In the genomic region with DNA sequence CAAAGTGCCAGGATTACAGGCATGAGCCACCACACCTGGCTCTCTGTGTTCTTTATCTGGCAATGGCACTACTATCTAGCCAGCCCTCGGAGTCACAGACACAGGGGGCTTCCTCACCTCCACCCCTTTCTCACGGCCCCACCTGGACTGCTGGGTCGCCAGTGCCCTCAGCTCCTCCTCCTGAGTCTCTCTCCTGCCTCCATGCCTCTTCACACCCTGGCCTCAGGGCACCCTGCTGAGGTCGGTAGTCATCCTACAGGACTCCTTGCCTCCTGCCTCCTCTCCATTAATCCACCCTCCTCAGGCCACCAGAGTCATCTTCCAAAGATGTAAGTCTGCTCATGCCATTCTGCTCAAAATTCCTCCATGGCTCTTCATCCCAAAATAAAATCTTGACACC, we compare ENCODE assay signal across 26 cellular contexts.
"Had no signal": no experiment of that assay in that cellular context is flagged by ENCODE, and none has a peak within 500 bp of the region (broad histone marks: within the 10 kb centered on the region; RNA-seq: fewer than 3 reads in every experiment).

No MANE protein-coding gene starts in this region.

- H3K4me1 ChIP-seq: left ventricle myocardium inferior, tibial nerve had no signal

- H3K4me3 ChIP-seq: esophagus squamous epithelium, heart right ventricle, left ventricle myocardium inferior, tibial nerve had no signal

- H3K27ac ChIP-seq: epithelial cell of prostate, esophagus squamous epithelium, heart right ventricle, left ventricle myocardium inferior, tibial nerve, WERI-Rb-1 had no signal

- H3K27me3 ChIP-seq: esophagus squamous epithelium, heart right ventricle, tibial nerve had no signal

- H3K4me1 Mint-ChIP-seq: central memory CD8-positive, alpha-beta T cell had no signal

- ATAC-seq: activated CD4-positive, CD25-positive, alpha-beta regulatory T cell treated with anti-CD3 and anti-CD28 coated beads, Interleukin-2, amount 50 U/mL, for 24 hours; heart right ventricle; naive thymus-derived CD8-positive, alpha-beta T cell; sciatic nerve; stimulated activated naive B cell treated with anti-CD40 and anti-IgM and Interleukin-4, amounts not matched to agents 10 μg/mL and 1 μg/mL and 100 μg/mL, for 72 hours had no signal

- H3K27me3 Mint-ChIP-seq: activated T-cell treated with anti-CD3 and anti-CD28 coated beads, Interleukin-2, amount 50 U/mL, for 24 hours; central memory CD8-positive, alpha-beta T cell; stimulated activated naive B cell treated with anti-CD40 and anti-IgM and Interleukin-4, amounts not matched to agents 10 μg/mL and 1 μg/mL and 100 μg/mL, for 72 hours had no signal

- H3K36me3 Mint-ChIP-seq: naive thymus-derived CD8-positive, alpha-beta T cell; stimulated activated naive B cell treated with anti-CD40 and anti-IgM and Interleukin-4, amounts not matched to agents 10 μg/mL and 1 μg/mL and 100 μg/mL, for 72 hours had no signal

- H3K27ac Mint-ChIP-seq: activated CD4-positive, alpha-beta memory T cell treated with anti-CD3 and anti-CD28 coated beads, Interleukin-2, amount 10 ng/mL, durations not matched to agents 7 days and 5 days; activated CD4-positive, alpha-beta T cell treated with anti-CD3 and anti-CD28 coated beads, Interleukin-2, amount 10 ng/mL, durations not matched to agents 24 days and 14 days; activated T-cell treated with anti-CD3 and anti-CD28 coated beads, Interleukin-2, amount 50 U/mL, for 24 hours had no signal

- DNase-seq: activated CD4-positive, alpha-beta memory T cell treated with anti-CD3 and anti-CD28 coated beads, Interleukin-2, amount 10 ng/mL, durations not matched to agents 7 days and 5 days; activated CD4-positive, alpha-beta T cell treated with anti-CD3 and anti-CD28 coated beads, Interleukin-2, amount 10 ng/mL, durations not matched to agents 24 days and 14 days; activated CD8-positive, alpha-beta memory T cell treated with anti-CD3 and anti-CD28 coated beads, Interleukin-2, amount 50 U/mL, for 48 hours; activated gamma-delta T cell; activated naive CD4-positive, alpha-beta T cell treated with anti-CD3 and anti-CD28 coated beads, Interleukin-2, amount 50 U/mL, for 16 hours; activated T-cell treated with anti-CD3 and anti-CD28 coated beads, Interleukin-2, amount 50 U/mL, for 24 hours; anterior cingulate cortex; dermis blood vessel endothelial cell; effector CD4-positive, alpha-beta T cell; esophagus squamous epithelium; foreskin melanocyte; heart right ventricle; left ventricle myocardium inferior; small intestine; stimulated activated CD4-positive, alpha-beta T cell treated with anti-CD3 and anti-CD28 coated beads, Interleukin-1b, Interleukin-23, amount 100 ng/mL, for 48 hours; stimulated activated CD4-positive, alpha-beta T cell treated with anti-CD3 and anti-CD28 coated beads, Interleukin-4, amount 100 ng/mL, for 4 hours; stimulated activated CD8-positive, alpha-beta memory T cell treated with anti-CD3 and anti-CD28 coated beads, Interleukin-4, amount 100 ng/mL, for 48 hours; stimulated activated naive B cell treated with anti-CD40 and anti-IgM and Interleukin-4, amounts not matched to agents 10 μg/mL and 1 μg/mL and 100 μg/mL, for 72 hours; T1000; WERI-Rb-1 had no signal

- H3K4me3 Mint-ChIP-seq: activated CD4-positive, alpha-beta memory T cell treated with anti-CD3 and anti-CD28 coated beads, Interleukin-2, amount 10 ng/mL, durations not matched to agents 7 days and 5 days; activated CD4-positive, alpha-beta T cell treated with anti-CD3 and anti-CD28 coated beads, Interleukin-2, amount 10 ng/mL, durations not matched to agents 24 days and 14 days; activated T-cell treated with anti-CD3 and anti-CD28 coated beads, Interleukin-2, amount 50 U/mL, for 24 hours; central memory CD8-positive, alpha-beta T cell; naive thymus-derived CD8-positive, alpha-beta T cell; stimulated activated naive B cell treated with anti-CD40 and anti-IgM and Interleukin-4, amounts not matched to agents 10 μg/mL and 1 μg/mL and 100 μg/mL, for 72 hours had no signal

- H3K36me3 ChIP-seq: esophagus squamous epithelium, heart right ventricle, left ventricle myocardium inferior, tibial nerve, WERI-Rb-1 had no signal

- H3K9me3 ChIP-seq: esophagus squamous epithelium, heart right ventricle, left ventricle myocardium inferior, tibial nerve had no signal
